ENCODE assay signal across 18 cellular contexts in the genomic region with DNA sequence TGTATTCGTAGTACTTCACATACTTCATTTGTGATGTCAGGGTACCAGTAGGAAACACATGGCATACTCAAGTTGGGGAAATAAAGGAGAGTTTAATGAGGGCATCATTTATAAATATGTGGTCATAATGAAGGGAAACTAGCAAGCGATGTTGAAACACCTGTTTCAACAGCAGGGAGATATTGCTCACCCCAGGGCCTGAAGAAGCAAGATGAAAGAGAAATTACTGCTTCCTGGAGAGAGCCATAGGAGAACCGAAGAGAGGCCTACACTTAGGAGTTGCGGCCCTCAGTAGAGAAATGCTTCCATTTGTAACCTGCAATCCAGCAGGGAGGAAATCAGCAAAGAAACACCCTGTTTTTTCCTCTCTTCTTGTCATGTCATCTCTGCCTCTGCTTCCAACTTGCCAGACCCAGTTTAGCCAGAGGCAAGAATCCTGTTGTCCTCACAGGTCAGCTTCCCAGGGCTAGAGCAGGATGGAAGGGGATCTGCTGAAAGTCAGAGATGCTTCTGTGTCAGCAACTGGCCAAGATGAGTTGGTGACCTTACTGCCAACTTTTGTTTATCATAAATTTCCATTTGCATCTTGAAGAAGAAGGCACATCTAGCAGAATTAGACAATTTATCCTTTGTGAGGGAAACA.
DNase-seq lines count a peak whose midpoint lies in the region; ATAC-seq and TF ChIP-seq lines count a peak whose summit lies in the region.
"Had no signal": no experiment of that assay in that cellular context is flagged by ENCODE, and none has a peak within 500 bp of the region (broad histone marks: within the 10 kb centered on the region; RNA-seq: fewer than 3 reads in every experiment).

No MANE protein-coding gene starts in this region.

- H3K36me3 ChIP-seq in left ventricle myocardium inferior (no peaks in the 10 kb centered on the region), heart left ventricle (no peaks in the 10 kb centered on the region)

- no peak for TF ChIP-seq POLR2A in heart left ventricle (IDR thresholded peaks at IDR 0.05)

- 80 to 89% (median 88%) methylated on average over 4 of the region's 4 CpGs for WGBS in heart left ventricle, 4 donors

- intact Hi-C loops in left ventricle myocardium inferior (cut with micrococcal nuclease) = no loop called here
- intact Hi-C loops in heart left ventricle (cut with DNase I) = no loop called here

- H3K4me3 ChIP-seq in left ventricle myocardium inferior = no peak overlapping the region
- no peak overlapping the region for H3K4me3 ChIP-seq in heart left ventricle
- H3K4me3 ChIP-seq: PC-9 had no signal

- no peaks in the 10 kb centered on the region for H3K27me3 ChIP-seq in left ventricle myocardium inferior (ENCODE audit: low read depth)
- no peaks in the 10 kb centered on the region for H3K27me3 ChIP-seq in heart left ventricle

- H3K9me3 ChIP-seq in left ventricle myocardium inferior (replicated peaks) (no peaks in the 10 kb centered on the region), heart left ventricle (no peaks in the 10 kb centered on the region)

- peak overlapping the region; percentile 25 for H3K27ac ChIP-seq in left ventricle myocardium inferior (replicated peaks)
- H3K27ac ChIP-seq in heart left ventricle = no peak overlapping the region
- H3K27ac ChIP-seq: KMS-11, PC-9 had no signal

- H3K4me1 ChIP-seq in left ventricle myocardium inferior = peaks cover 11% of the 10 kb centered on the region
- H3K4me1 ChIP-seq in heart left ventricle = peaks cover 0 to 11% (median 2%) of the 10 kb centered on the region in 12 donors

- TF ChIP-seq CTCF in left ventricle myocardium inferior (IDR thresholded peaks at IDR 0.05; ENCODE audit: borderline replicate concordance) (no peak), heart left ventricle (IDR thresholded peaks at IDR 0.05) (no peak)

- DNase-seq in left ventricle myocardium inferior = no peak
- no peak for DNase-seq in heart left ventricle
- peak; percentile 59 for DNase-seq in NCI-H146 treated with DMSO at 0.1 percent for 48 hours (lab: John Stamatoyannopoulos, UW; ENCODE audit: unreplicated experiment)
- peak; percentile 77 for DNase-seq in islet precursor cell
- DNase-seq in AG08395 (ENCODE audit: low spot score) = no peak
- DNase-seq in activated CD4-positive, CD25-positive, alpha-beta regulatory T cell (lab: John Stamatoyannopoulos, UW) = no peak
- no peak for DNase-seq in GOT3 (lab: John Stamatoyannopoulos, UW)
- DNase-seq: CD4-positive, CD25-positive, alpha-beta regulatory T cell; EL; HCEC 1CT; NCI-H1105; NCI-H187; NCI-H446; NCI-H526; PC-9; RPMI8226; SIG-M5 had no signal

- no peak for ATAC-seq in heart left ventricle

Comparison
In these comparisons a context has a peak if more than half of its experiments do, and no peak if none do; other contexts are left out.
1. DNase-seq: peak in NCI-H146 treated with DMSO at 0.1 percent for 48 hours (single experiment) and islet precursor cell (single experiment); none in left ventricle myocardium inferior (single experiment), heart left ventricle (0 of 5), AG08395 (single experiment), activated CD4-positive, CD25-positive, alpha-beta regulatory T cell (0 of 4) and GOT3 (single experiment).